In genomic region chr3:11717768-11718581, GRCh38 we compare ENCODE assay signal across 7 cellular contexts.
DNase-seq lines count a peak whose midpoint lies in the region; ATAC-seq and TF ChIP-seq lines count a peak whose summit lies in the region.

No MANE protein-coding gene starts in this region.

- H3K9me3 Mint-ChIP-seq in osteocyte (ENCODE audit: unreplicated experiment) = no peaks in the 10 kb centered on the region

- no peaks in the 10 kb centered on the region for H3K9me3 ChIP-seq in RWPE2 (ENCODE audit: severe bottlenecking)

- no peak for TF ChIP-seq POLR2A in GM18505 (IDR thresholded peaks at IDR 0.05; ENCODE audit: borderline replicate concordance, extremely low read depth, insufficient read depth, insufficient read length)

- H3K4me3 ChIP-seq in RWPE2 (ENCODE audit: severe bottlenecking) = peak overlapping the region; percentile 85
- peak overlapping the region; percentile 85 for H3K4me3 ChIP-seq in epithelial cell of proximal tubule (ENCODE audit: low read depth, low read length)

- H3K36me3 ChIP-seq in RWPE2 (ENCODE audit: low read depth) = no peaks in the 10 kb centered on the region

- H3K27me3 Mint-ChIP-seq in osteocyte (ENCODE audit: unreplicated experiment) = no peaks in the 10 kb centered on the region

- H3K27me3 ChIP-seq in RWPE2 (ENCODE audit: insufficient read depth, poor library complexity, severe bottlenecking) = no peaks in the 10 kb centered on the region

- ATAC-seq in GM18505 (IDR thresholded peaks at IDR 0.05; ENCODE audit: unreplicated experiment) (peak; percentile 9), HG02642 (IDR thresholded peaks at IDR 0.05; ENCODE audit: poor library complexity, unreplicated experiment) (peak; percentile 16), RWPE2 (ENCODE audit: low read depth) (peak; percentile 27; the same call in 2 of the 3 replicates)

- DNase-seq in RWPE2 (ENCODE audit: low spot score) (no peak), epithelial cell of proximal tubule (ENCODE audit: low read depth) (no peak), osteocyte (ENCODE audit: extremely low spot score, unreplicated experiment) (no peak), mucosa of gallbladder (ENCODE audit: low spot score) (no peak), NK-92 (lab: John Stamatoyannopoulos, UW; ENCODE audit: unreplicated experiment) (no peak)

- peaks cover 21% of the 10 kb centered on the region for H3K4me1 ChIP-seq in RWPE2 (ENCODE audit: insufficient read depth, poor library complexity, severe bottlenecking)

- peak overlapping the region; percentile 95 for H3K27ac Mint-ChIP-seq in osteocyte (ENCODE audit: unreplicated experiment)

- peak overlapping the region; percentile 89 for H3K4me3 Mint-ChIP-seq in osteocyte (ENCODE audit: unreplicated experiment)

- H3K4me1 Mint-ChIP-seq in osteocyte (ENCODE audit: unreplicated experiment) = peaks cover 39% of the 10 kb centered on the region

- H3K27ac ChIP-seq in RWPE2 (ENCODE audit: poor library complexity, severe bottlenecking) = peak overlapping the region; percentile 96

- no peaks in the 10 kb centered on the region for H3K36me3 Mint-ChIP-seq in osteocyte (ENCODE audit: unreplicated experiment)

- TF ChIP-seq CTCF in RWPE2 (IDR thresholded peaks at IDR 0.05; ENCODE audit: poor library complexity, severe bottlenecking) = no peak
- TF ChIP-seq CTCF in epithelial cell of proximal tubule (conservative IDR thresholded peaks at IDR 0.05; ENCODE audit: low read depth, low read length) = no peak
- no peak for TF ChIP-seq CTCF in osteocyte (IDR thresholded peaks at IDR 0.05)
